19 cellular contexts compared by ENCODE assay signal in the genomic region with DNA sequence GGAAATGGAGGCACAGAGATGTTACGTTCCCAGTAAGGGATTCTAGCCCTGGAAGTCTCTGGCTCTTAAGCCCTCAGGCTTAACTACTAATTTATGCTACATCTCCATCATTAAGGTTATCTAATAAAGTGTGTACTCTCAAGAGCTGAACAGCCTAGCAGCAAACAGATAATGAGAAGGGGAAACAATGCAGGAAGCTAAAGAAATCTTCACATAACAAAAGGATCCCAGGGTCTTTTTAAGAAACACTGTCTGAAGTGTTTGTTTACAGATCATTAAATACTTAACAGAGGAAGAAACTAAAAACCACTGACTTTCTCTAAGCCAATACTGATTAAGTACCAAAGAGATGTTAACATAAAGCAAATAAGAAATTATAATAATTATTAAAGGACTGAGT.
DNase-seq lines count a peak whose midpoint lies in the region; ATAC-seq and TF ChIP-seq lines count a peak whose summit lies in the region.
"Had no signal": no experiment of that assay in that cellular context is flagged by ENCODE, and none has a peak within 500 bp of the region (broad histone marks: within the 10 kb centered on the region; RNA-seq: fewer than 3 reads in every experiment).

No MANE protein-coding gene starts in this region.

- DNase-seq in NCI-H1105 (lab: John Stamatoyannopoulos, UW) (peak; percentile 14), NCI-H146 (lab: John Stamatoyannopoulos, UW) (peak; percentile 47), NCI-H345 treated with DMSO at 0.1 percent for 48 hours (lab: John Stamatoyannopoulos, UW; ENCODE audit: unreplicated experiment) (peak; percentile 14), renal cortical epithelial cell (ENCODE audit: low read depth) (peak; percentile 14), mucosa of gallbladder (ENCODE audit: low spot score) (no peak), natural killer cell (no peak), NCI-H774 (lab: John Stamatoyannopoulos, UW) (no peak)
- DNase-seq: Caco-2; CD4-positive, CD25-positive, alpha-beta regulatory T cell; DMS 273 treated with DMSO at 0.1 percent for 48 hours; GM23248; HCEC 1CT; MG63; NCI-H187; NCI-H226; NCI-H82 had no signal

- intact Hi-C loops in natural killer cell (cut with micrococcal nuclease), result no loop called here

- H3K4me1 Mint-ChIP-seq in natural killer cell, result no peaks in the 10 kb centered on the region
- H3K4me1 Mint-ChIP-seq: CD4-positive, CD25-positive, alpha-beta regulatory T cell had no signal

- TF ChIP-seq CTCF in natural killer cell (IDR thresholded peaks at IDR 0.05), result no peak

- H3K27me3 Mint-ChIP-seq in natural killer cell (ENCODE audit: low read depth in 2 of 2), result no peaks in the 10 kb centered on the region

- no peak overlapping the region for H3K27ac Mint-ChIP-seq in natural killer cell
- H3K27ac Mint-ChIP-seq: CD4-positive, CD25-positive, alpha-beta regulatory T cell had no signal

- no peaks in the 10 kb centered on the region for H3K9me3 Mint-ChIP-seq in natural killer cell

- H3K4me3 Mint-ChIP-seq in natural killer cell, result no peak overlapping the region
- H3K4me3 Mint-ChIP-seq: CD4-positive, CD25-positive, alpha-beta regulatory T cell had no signal

- H3K36me3 Mint-ChIP-seq in natural killer cell, result no peaks in the 10 kb centered on the region
- H3K36me3 Mint-ChIP-seq: CD4-positive, CD25-positive, alpha-beta regulatory T cell had no signal

- ATAC-seq in natural killer cell, result no peak
- ATAC-seq: HepG2, K562, Right ventricle myocardium inferior had no signal

Comparison
In these comparisons a context has a peak if more than half of its experiments do, and no peak if none do; other contexts are left out.
1. DNase-seq: peak in NCI-H1105 (single experiment), NCI-H146 (single experiment), NCI-H345 treated with DMSO at 0.1 percent for 48 hours (single experiment) and renal cortical epithelial cell (single experiment); none in mucosa of gallbladder (single experiment), natural killer cell (single experiment) and NCI-H774 (single experiment).